In genomic region chr11:116692318-116693106, GRCh38 we compare ENCODE assay signal across 2 cellular contexts.
TF ChIP-seq lines count a peak whose summit lies in the region.

No MANE protein-coding gene starts in this region.

TF ChIP-seq in SK-N-SH, 30 proteins besides CTCF, POLR2A, EP300 and RAD21 (continued from another document):
- TF ChIP-seq NRF1 (IDR thresholded peaks at IDR 0.05; ENCODE audit: low read depth, low read length) (no peak), FOXJ3 (CRISPR knock-in tag; IDR thresholded peaks at IDR 0.05) (no peak), EZH2phosphoT487 (IDR thresholded peaks at IDR 0.05; ENCODE audit: borderline replicate concordance, low read depth) (no peak), RFX5 (IDR thresholded peaks at IDR 0.05; ENCODE audit: low read length) (no peak)

TF ChIP-seq in SK-N-SH treated with all-trans-retinoic acid at 6 μM for 48 hours, 23 proteins besides CTCF, POLR2A, EP300 and RAD21 (continued from another document):
- TF ChIP-seq POU6F1 (CRISPR knock-in tag; IDR thresholded peaks at IDR 0.05; ENCODE audit: borderline replicate concordance, low read depth), result no peak
- no peak for TF ChIP-seq CREB5 (CRISPR knock-in tag; IDR thresholded peaks at IDR 0.05; ENCODE audit: low read depth)
- TF ChIP-seq PPARA (CRISPR knock-in tag; IDR thresholded peaks at IDR 0.05; ENCODE audit: borderline replicate concordance), result no peak
- TF ChIP-seq ZNF70 (CRISPR knock-in tag; IDR thresholded peaks at IDR 0.05), result no peak
- TF ChIP-seq TOX (CRISPR knock-in tag; IDR thresholded peaks at IDR 0.05; ENCODE audit: borderline replicate concordance), result no peak
